ENCODE assay signal across 13 cellular contexts in the genomic region with DNA sequence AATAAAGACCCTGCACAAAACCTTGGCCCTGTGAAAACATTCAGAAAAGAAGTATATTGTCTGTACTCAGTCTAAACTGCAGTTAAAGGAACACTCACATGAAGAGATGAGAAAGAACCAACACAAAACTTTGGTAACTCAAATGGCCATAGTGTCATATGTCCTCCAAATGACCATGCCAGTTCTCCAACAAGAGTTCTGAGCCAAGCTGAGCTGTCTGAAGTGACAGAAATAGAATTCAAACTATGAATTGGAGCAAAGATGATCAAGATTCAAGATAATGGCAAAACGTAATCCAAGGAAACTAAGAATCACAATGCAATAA.
"Had no signal": no experiment of that assay in that cellular context is flagged by ENCODE, and none has a peak within 500 bp of the region (broad histone marks: within the 10 kb centered on the region; RNA-seq: fewer than 3 reads in every experiment).

No MANE protein-coding gene starts in this region.

- H3K4me3 ChIP-seq: breast epithelium, lung, thyroid gland had no signal

- H3K27ac ChIP-seq: breast epithelium, thyroid gland had no signal

- H3K27me3 ChIP-seq: breast epithelium, thyroid gland had no signal

- H3K9me3 Mint-ChIP-seq: activated naive CD8-positive, alpha-beta T cell treated with anti-CD3 and anti-CD28 coated beads, Interleukin-2, amount 10 ng/mL, durations not matched to agents 7 days and 5 days; dendritic cell treated with granulocyte-macrophage colony-stimulating factor and Interleukin-4, amounts not matched to agents 40 ng/mL and 50 ng/mL, for 4 days; effector memory CD8-positive, alpha-beta T cell; stimulated activated memory B cell treated with anti-CD40 and anti-IgM and Interleukin-4, amounts not matched to agents 10 μg/mL and 1 μg/mL and 100 μg/mL, for 72 hours; T-helper 2 cell treated with Interferon-gamma antibody and Interleukin-4, amounts not matched to agents 5 μg/mL and 100 μg/mL, for 36 hours had no signal

- H3K27ac Mint-ChIP-seq: activated naive CD8-positive, alpha-beta T cell treated with anti-CD3 and anti-CD28 coated beads, Interleukin-2, amount 10 ng/mL, durations not matched to agents 7 days and 5 days; dendritic cell treated with granulocyte-macrophage colony-stimulating factor and Interleukin-4, amounts not matched to agents 40 ng/mL and 50 ng/mL, for 4 days; effector memory CD8-positive, alpha-beta T cell; stimulated activated memory B cell treated with anti-CD40 and anti-IgM and Interleukin-4, amounts not matched to agents 10 μg/mL and 1 μg/mL and 100 μg/mL, for 72 hours; T-helper 2 cell treated with Interferon-gamma antibody and Interleukin-4, amounts not matched to agents 5 μg/mL and 100 μg/mL, for 36 hours had no signal

- ATAC-seq: stimulated activated memory B cell treated with anti-CD40 and anti-IgM and Interleukin-4, amounts not matched to agents 10 μg/mL and 1 μg/mL and 100 μg/mL, for 72 hours had no signal

- H3K36me3 Mint-ChIP-seq: activated naive CD8-positive, alpha-beta T cell treated with anti-CD3 and anti-CD28 coated beads, Interleukin-2, amount 10 ng/mL, durations not matched to agents 7 days and 5 days; stimulated activated memory B cell treated with anti-CD40 and anti-IgM and Interleukin-4, amounts not matched to agents 10 μg/mL and 1 μg/mL and 100 μg/mL, for 72 hours had no signal

- H3K9me3 ChIP-seq: breast epithelium, thyroid gland had no signal

- H3K4me3 Mint-ChIP-seq: activated naive CD8-positive, alpha-beta T cell treated with anti-CD3 and anti-CD28 coated beads, Interleukin-2, amount 10 ng/mL, durations not matched to agents 7 days and 5 days; dendritic cell treated with granulocyte-macrophage colony-stimulating factor and Interleukin-4, amounts not matched to agents 40 ng/mL and 50 ng/mL, for 4 days; effector memory CD8-positive, alpha-beta T cell; stimulated activated memory B cell treated with anti-CD40 and anti-IgM and Interleukin-4, amounts not matched to agents 10 μg/mL and 1 μg/mL and 100 μg/mL, for 72 hours; T-helper 2 cell treated with Interferon-gamma antibody and Interleukin-4, amounts not matched to agents 5 μg/mL and 100 μg/mL, for 36 hours had no signal

- DNase-seq: activated CD4-positive, CD25-positive, alpha-beta regulatory T cell treated with anti-CD3 and anti-CD28 coated beads, Interleukin-2, amount 50 U/mL, for 72 hours; activated naive CD4-positive, alpha-beta T cell; activated naive CD8-positive, alpha-beta T cell treated with anti-CD3 and anti-CD28 coated beads, Interleukin-2, amount 10 ng/mL, durations not matched to agents 7 days and 5 days; activated T-cell treated with anti-CD3 and anti-CD28 coated beads for 4 hours; cerebellar nuclear complex; stimulated activated CD4-positive, alpha-beta T cell treated with anti-CD3 and anti-CD28 coated beads, Interleukin-12 subunit alpha, Interleukin-12 subunit beta, amount 100 ng/mL, for 4 hours had no signal

- H3K4me1 ChIP-seq: breast epithelium, thyroid gland had no signal

- H3K36me3 ChIP-seq: breast epithelium, thyroid gland had no signal

- H3K4me1 Mint-ChIP-seq: activated naive CD8-positive, alpha-beta T cell treated with anti-CD3 and anti-CD28 coated beads, Interleukin-2, amount 10 ng/mL, durations not matched to agents 7 days and 5 days; stimulated activated memory B cell treated with anti-CD40 and anti-IgM and Interleukin-4, amounts not matched to agents 10 μg/mL and 1 μg/mL and 100 μg/mL, for 72 hours had no signal

- H3K27me3 Mint-ChIP-seq: activated naive CD8-positive, alpha-beta T cell treated with anti-CD3 and anti-CD28 coated beads, Interleukin-2, amount 10 ng/mL, durations not matched to agents 7 days and 5 days; dendritic cell treated with granulocyte-macrophage colony-stimulating factor and Interleukin-4, amounts not matched to agents 40 ng/mL and 50 ng/mL, for 4 days; effector memory CD8-positive, alpha-beta T cell; stimulated activated memory B cell treated with anti-CD40 and anti-IgM and Interleukin-4, amounts not matched to agents 10 μg/mL and 1 μg/mL and 100 μg/mL, for 72 hours had no signal
